ENCODE assay signal across 10 cellular contexts in the genomic region with DNA sequence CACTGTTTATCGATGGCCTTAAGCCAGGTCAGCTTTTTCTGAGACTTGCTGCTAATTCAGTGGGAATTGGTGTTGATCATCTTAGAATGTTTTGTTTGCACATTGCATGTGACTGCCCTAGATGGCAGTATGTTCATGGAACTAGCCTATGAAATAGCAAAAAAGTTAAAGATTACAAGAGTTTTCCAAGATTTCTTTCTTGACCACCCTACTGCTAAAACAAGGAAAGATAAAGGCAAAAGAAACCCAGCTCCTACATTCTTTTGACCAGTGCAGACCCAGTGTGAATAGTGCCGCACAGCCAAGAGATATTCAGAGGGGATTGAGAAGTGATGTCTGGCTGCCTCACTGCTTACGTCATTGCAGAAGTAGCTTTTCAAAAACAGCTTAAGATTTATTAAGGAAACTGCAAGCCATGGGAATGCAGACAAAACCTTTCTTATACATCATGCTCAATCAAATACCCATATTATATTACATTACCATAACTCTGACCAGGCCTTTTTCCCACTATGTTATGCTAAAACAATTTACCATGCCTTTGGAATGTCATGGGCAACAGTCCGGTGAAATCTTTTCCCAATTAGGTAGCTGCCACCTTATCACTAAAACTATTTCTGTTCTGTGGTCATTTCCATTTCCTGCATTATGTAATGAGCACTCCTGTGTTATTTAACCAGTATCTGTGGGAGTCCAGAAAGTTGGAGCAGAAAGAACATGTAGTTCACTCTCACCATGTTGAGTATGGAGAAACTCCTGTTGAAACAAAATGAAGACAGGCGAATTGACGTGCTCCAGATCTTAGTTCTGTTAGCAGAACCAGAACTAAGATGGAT. TPM values are rescaled to one million over a fixed set of nuclear protein-coding genes. Genes with fewer than 3 reads are reported as not detected.
A peak's percentile ranks its signal among the peaks of the same experiment; 100 is the strongest.
DNase-seq lines count a peak whose midpoint lies in the region.
"Had no signal": no experiment of that assay in that cellular context is flagged by ENCODE, and none has a peak within 500 bp of the region (broad histone marks: within the 10 kb centered on the region; RNA-seq: fewer than 3 reads in every experiment).

No MANE protein-coding gene starts in this region.

- no peaks in the 10 kb centered on the region for H3K9me3 ChIP-seq in thymus (ENCODE audit: control insufficient read depth)

- peak overlapping the region; percentile 2 for H3K27ac ChIP-seq in thymus (ENCODE audit: low read depth)

- DNase-seq in HK-2 (ENCODE audit: unreplicated experiment) (peak; percentile 21), astrocyte of the hippocampus (ENCODE audit: low read depth, low spot score) (peak; percentile 91), left kidney (ENCODE audit: low read depth, low spot score) (peak; percentile 37), KBM-7 (no peak), NCI-H748 (lab: John Stamatoyannopoulos, UW; ENCODE audit: unreplicated experiment) (no peak)
- DNase-seq in activated T-helper 2 cell treated with anti-CD3 and anti-CD28 coated beads, Interferon-gamma antibody, Interleukin-2, Interleukin-4, amounts not matched to agents 10 μg/mL and 5 μg/mL and 100 μg/mL, durations not matched to agents 14 hours and 24 hours and 36 hours (ENCODE audit: low spot score): no peak
- DNase-seq in activated CD8-positive, alpha-beta memory T cell treated with anti-CD3 and anti-CD28 coated beads, Interleukin-2, amount 50 U/mL, for 4 hours: no peak
- DNase-seq: activated CD8-positive, alpha-beta memory T cell treated with anti-CD3 and anti-CD28 coated beads for 24 hours; Karpas-422 had no signal

- no peaks in the 10 kb centered on the region for H3K36me3 Mint-ChIP-seq in activated T-helper 2 cell treated with anti-CD3 and anti-CD28 coated beads, Interferon-gamma antibody, Interleukin-2, Interleukin-4, amounts not matched to agents 10 μg/mL and 5 μg/mL and 100 μg/mL, durations not matched to agents 14 hours and 24 hours and 36 hours (ENCODE audit: low read depth)

- in situ Hi-C loops in KBM-7 (cut with MboI; ENCODE audit: low pct_unique_long_range_greater_than_20kb, low sequenced_read_pairs): no loop called here

- no peaks in the 10 kb centered on the region for H3K36me3 ChIP-seq in thymus (ENCODE audit: control insufficient read depth, insufficient read depth)

- peaks cover 63% of the 10 kb centered on the region for H3K27me3 Mint-ChIP-seq in activated T-helper 2 cell treated with anti-CD3 and anti-CD28 coated beads, Interferon-gamma antibody, Interleukin-2, Interleukin-4, amounts not matched to agents 10 μg/mL and 5 μg/mL and 100 μg/mL, durations not matched to agents 14 hours and 24 hours and 36 hours (ENCODE audit: low read depth)

- H3K27me3 ChIP-seq in thymus (ENCODE audit: control insufficient read depth, insufficient read depth): no peaks in the 10 kb centered on the region

- intact Hi-C loops in activated T-helper 2 cell treated with anti-CD3 and anti-CD28 coated beads, Interferon-gamma antibody, Interleukin-2, Interleukin-4, amounts not matched to agents 10 μg/mL and 5 μg/mL and 100 μg/mL, durations not matched to agents 14 hours and 24 hours and 36 hours (cut with micrococcal nuclease): loop anchor here (5.0 kb wide), 2 partner anchors 102 to 793 kb away; partner anchors contain the start of gene NECTIN3

- WGBS in thymus: 95% methylated on average over 6 of the region's 6 CpGs

- no peak overlapping the region for H3K4me3 Mint-ChIP-seq in activated T-helper 2 cell treated with anti-CD3 and anti-CD28 coated beads, Interferon-gamma antibody, Interleukin-2, Interleukin-4, amounts not matched to agents 10 μg/mL and 5 μg/mL and 100 μg/mL, durations not matched to agents 14 hours and 24 hours and 36 hours (ENCODE audit: low read depth)

- H3K4me1 ChIP-seq in thymus (ENCODE audit: control insufficient read depth, insufficient read depth, low read length): no peaks in the 10 kb centered on the region

- peaks cover 9% of the 10 kb centered on the region for H3K4me1 Mint-ChIP-seq in activated T-helper 2 cell treated with anti-CD3 and anti-CD28 coated beads, Interferon-gamma antibody, Interleukin-2, Interleukin-4, amounts not matched to agents 10 μg/mL and 5 μg/mL and 100 μg/mL, durations not matched to agents 14 hours and 24 hours and 36 hours (ENCODE audit: low read depth)

- no peak overlapping the region for H3K4me3 ChIP-seq in thymus (ENCODE audit: low read length)

- H3K27ac Mint-ChIP-seq in activated T-helper 2 cell treated with anti-CD3 and anti-CD28 coated beads, Interferon-gamma antibody, Interleukin-2, Interleukin-4, amounts not matched to agents 10 μg/mL and 5 μg/mL and 100 μg/mL, durations not matched to agents 14 hours and 24 hours and 36 hours: no peak overlapping the region

- H3K9me3 Mint-ChIP-seq in activated T-helper 2 cell treated with anti-CD3 and anti-CD28 coated beads, Interferon-gamma antibody, Interleukin-2, Interleukin-4, amounts not matched to agents 10 μg/mL and 5 μg/mL and 100 μg/mL, durations not matched to agents 14 hours and 24 hours and 36 hours: no peaks in the 10 kb centered on the region

RNA-seq across cellular contexts. Expression of gene PHLDB2, which starts 6.0 kb away (rescaled TPM):
- polyA plus RNA-seq in thymus: 37.8 TPM
- total RNA-seq in activated T-helper 2 cell treated with anti-CD3 and anti-CD28 coated beads, Interferon-gamma antibody, Interleukin-2, Interleukin-4, amounts not matched to agents 10 μg/mL and 5 μg/mL and 100 μg/mL, durations not matched to agents 14 hours and 24 hours and 36 hours: 0.80 and 0.94 TPM in 2 replicates

Comparison
In these comparisons a context has a peak if more than half of its experiments do, and no peak if none do; other contexts are left out.
1. DNase-seq: peak in HK-2 (single experiment), astrocyte of the hippocampus (single experiment) and left kidney (single experiment); none in KBM-7 (single experiment), activated T-helper 2 cell treated with anti-CD3 and anti-CD28 coated beads, Interferon-gamma antibody, Interleukin-2, Interleukin-4, amounts not matched to agents 10 μg/mL and 5 μg/mL and 100 μg/mL, durations not matched to agents 14 hours and 24 hours and 36 hours (single experiment), activated CD8-positive, alpha-beta memory T cell treated with anti-CD3 and anti-CD28 coated beads, Interleukin-2, amount 50 U/mL, for 4 hours (single experiment) and NCI-H748 (single experiment).